Comparison of ENCODE assay signal across 14 cellular contexts in genomic region chr2:85547859-85548607, GRCh38. TPM values are rescaled to one million over a fixed set of nuclear protein-coding genes. Genes with fewer than 3 reads are reported as not detected.
DNase-seq lines count a peak whose midpoint lies in the region; ATAC-seq, FAIRE-seq and TF ChIP-seq lines count a peak whose summit lies in the region.
"Had no signal": no experiment of that assay in that cellular context is flagged by ENCODE, and none has a peak within 500 bp of the region (broad histone marks: within the 10 kb centered on the region; RNA-seq: fewer than 3 reads in every experiment).

No MANE protein-coding gene starts in this region.

- H3K27ac ChIP-seq in RWPE1 (peak overlapping the region; percentile 60), endothelial cell of umbilical vein (ENCODE audit: insufficient read depth, low read depth, low read length) (no peak overlapping the region)
- H3K27ac ChIP-seq: HL-60, tibial nerve had no signal

- H3K36me3 Mint-ChIP-seq in activated CD4-positive, alpha-beta T cell treated with anti-CD3 and anti-CD28 coated beads, Interleukin-2, amount 10 ng/mL, durations not matched to agents 7 days and 5 days (ENCODE audit: low read depth), result peaks cover 66% of the 10 kb centered on the region
- H3K36me3 Mint-ChIP-seq in stimulated activated effector memory CD8-positive, alpha-beta T cell treated with anti-CD3 and anti-CD28 coated beads, Interleukin-12 subunit alpha, Interleukin-12 subunit beta, amount 100 ng/mL, for 72 hours, result peaks cover 95% of the 10 kb centered on the region

- TF ChIP-seq CTCF in RWPE1 (conservative IDR thresholded peaks at IDR 0.05; ENCODE audit: low read depth) (no peak), endothelial cell of umbilical vein (IDR thresholded peaks at IDR 0.05; ENCODE audit: extremely low read depth in 1 of 2, insufficient read depth in 1 of 2, low read depth in 1 of 2, low read length in 2 of 2) (no peak)

- no peaks in the 10 kb centered on the region for H3K9me3 Mint-ChIP-seq in activated CD4-positive, alpha-beta T cell treated with anti-CD3 and anti-CD28 coated beads, Interleukin-2, amount 10 ng/mL, durations not matched to agents 7 days and 5 days
- H3K9me3 Mint-ChIP-seq in stimulated activated effector memory CD8-positive, alpha-beta T cell treated with anti-CD3 and anti-CD28 coated beads, Interleukin-12 subunit alpha, Interleukin-12 subunit beta, amount 100 ng/mL, for 72 hours, result no peaks in the 10 kb centered on the region

- no peak for ATAC-seq in stimulated activated effector memory CD8-positive, alpha-beta T cell treated with anti-CD3 and anti-CD28 coated beads, Interleukin-12 subunit alpha, Interleukin-12 subunit beta, amount 100 ng/mL, for 72 hours
- ATAC-seq in GM19452 (IDR thresholded peaks at IDR 0.05; ENCODE audit: unreplicated experiment), result no peak
- ATAC-seq: sciatic nerve had no signal

- peaks cover 3% of the 10 kb centered on the region for H3K79me2 ChIP-seq in endothelial cell of umbilical vein (ENCODE audit: control insufficient read depth, insufficient read depth, low read length)

- CTCF ChIA-PET in activated CD4-positive, alpha-beta T cell treated with anti-CD3 and anti-CD28 coated beads, Interleukin-2, amount 10 ng/mL, durations not matched to agents 7 days and 5 days (lab: Charles Lee), result interaction anchor here (0.8 to 6.7 kb wide), 7 partner anchors 7 to 157 kb away, joined by 3 to 65 read pairs (median 3); partner anchors contain the start of genes C2orf68, GGCX, MAT2A and SH2D6
- CTCF ChIA-PET in RWPE1 (lab: Yijun Ruan, JAX) (interaction anchor here (0.6 kb wide), 1 partner anchor 79 kb away, joined by 3 read pairs; no protein-coding TSS in a partner anchor), endothelial cell of umbilical vein (lab: Charles Lee) (interaction anchor here (1.0 to 6.8 kb wide), 9 partner anchors 9 to 481 kb away, joined by 3 to 236 read pairs (median 4); partner anchors contain the start of gene SH2D6)

- peaks cover 17% of the 10 kb centered on the region for H3K4me1 ChIP-seq in endothelial cell of umbilical vein (ENCODE audit: control insufficient read depth, extremely low read depth, insufficient read depth, low read length)

- no peak overlapping the region for H3K4me3 ChIP-seq in endothelial cell of umbilical vein (replicated peaks in 1 of 3; ENCODE audit: insufficient read depth in 1 of 3, low read depth in 1 of 3, low read length in 3 of 3)
- H3K4me3 ChIP-seq: tibial nerve had no signal

- FAIRE-seq in endothelial cell of umbilical vein (lab: Jason Lieb, UNC), result no peak
- FAIRE-seq: bronchial epithelial cell had no signal

- DNase-seq in activated CD4-positive, alpha-beta T cell treated with anti-CD3 and anti-CD28 coated beads, Interleukin-2, amount 10 ng/mL, durations not matched to agents 7 days and 5 days, result no peak
- no peak for DNase-seq in activated CD4-positive, alpha-beta T cell treated with anti-CD3 and anti-CD28 coated beads for 4 hours
- no peak for DNase-seq in RWPE1 (ENCODE audit: low spot score)
- DNase-seq in endothelial cell of umbilical vein (ENCODE audit: low read depth, low spot score), result no peak
- no peak for DNase-seq in stimulated activated effector memory CD8-positive, alpha-beta T cell treated with anti-CD3 and anti-CD28 coated beads, Interleukin-12 subunit alpha, Interleukin-12 subunit beta, amount 100 ng/mL, for 72 hours (ENCODE audit: low spot score in 2 of 2)
- DNase-seq in NCI-H1105 treated with DMSO at 0.1 percent for 48 hours (lab: John Stamatoyannopoulos, UW), result no peak
- no peak for DNase-seq in NCI-H345 (lab: John Stamatoyannopoulos, UW)
- DNase-seq: NCI-H1105, SW 1271 had no signal

- H3K4me1 Mint-ChIP-seq in activated CD4-positive, alpha-beta T cell treated with anti-CD3 and anti-CD28 coated beads, Interleukin-2, amount 10 ng/mL, durations not matched to agents 7 days and 5 days, result peaks cover 17% of the 10 kb centered on the region
- H3K4me1 Mint-ChIP-seq in stimulated activated effector memory CD8-positive, alpha-beta T cell treated with anti-CD3 and anti-CD28 coated beads, Interleukin-12 subunit alpha, Interleukin-12 subunit beta, amount 100 ng/mL, for 72 hours, result peaks cover 10% of the 10 kb centered on the region

- H3K4me3 Mint-ChIP-seq in activated CD4-positive, alpha-beta T cell treated with anti-CD3 and anti-CD28 coated beads, Interleukin-2, amount 10 ng/mL, durations not matched to agents 7 days and 5 days, result no peak overlapping the region
- H3K4me3 Mint-ChIP-seq in stimulated activated effector memory CD8-positive, alpha-beta T cell treated with anti-CD3 and anti-CD28 coated beads, Interleukin-12 subunit alpha, Interleukin-12 subunit beta, amount 100 ng/mL, for 72 hours, result no peak overlapping the region

- no peaks in the 10 kb centered on the region for H3K27me3 ChIP-seq in endothelial cell of umbilical vein (ENCODE audit: control insufficient read depth in 2 of 2, insufficient read depth in 2 of 2, low read length in 2 of 2)
- H3K27me3 ChIP-seq: tibial nerve had no signal

- no peak for TF ChIP-seq POLR2A in endothelial cell of umbilical vein (IDR thresholded peaks at IDR 0.05; ENCODE audit: low read depth, low read length)

- peak overlapping the region; percentile 65 for H3K27ac Mint-ChIP-seq in activated CD4-positive, alpha-beta T cell treated with anti-CD3 and anti-CD28 coated beads, Interleukin-2, amount 10 ng/mL, durations not matched to agents 7 days and 5 days
- peak overlapping the region; percentile 77 for H3K27ac Mint-ChIP-seq in stimulated activated effector memory CD8-positive, alpha-beta T cell treated with anti-CD3 and anti-CD28 coated beads, Interleukin-12 subunit alpha, Interleukin-12 subunit beta, amount 100 ng/mL, for 72 hours

- H3K4me2 ChIP-seq in endothelial cell of umbilical vein (ENCODE audit: insufficient read depth, low read length), result no peak overlapping the region

- H4K20me1 ChIP-seq in endothelial cell of umbilical vein (replicated peaks; ENCODE audit: control insufficient read depth, extremely low read depth, insufficient read depth, low read length), result no peaks in the 10 kb centered on the region

- H2AFZ ChIP-seq in endothelial cell of umbilical vein (ENCODE audit: low read depth, low read length), result no peak overlapping the region

- POLR2A ChIA-PET in activated CD4-positive, alpha-beta T cell treated with anti-CD3 and anti-CD28 coated beads, Interleukin-2, amount 10 ng/mL, durations not matched to agents 7 days and 5 days (lab: Charles Lee), result interaction anchor here (0.6 to 0.7 kb wide), 2 partner anchors 64 to 140 kb away, joined by 3 to 5 read pairs; no protein-coding TSS in a partner anchor
- POLR2A ChIA-PET in RWPE1 (lab: Yijun Ruan, JAX; ENCODE audit: low non-redundant PET), result no interaction called here
- POLR2A ChIA-PET in endothelial cell of umbilical vein (lab: Charles Lee), result interaction anchor here (1.3 to 6.3 kb wide), 4 partner anchors 8 to 194 kb away, joined by 3 to 73 read pairs (median 3); partner anchors contain the start of genes ELMOD3, MAT2A and RETSAT

- BruUV-seq in endothelial cell of umbilical vein (replicated peaks; lab: Mats Ljungman, UMichigan), result no TSS peak

- H3K9me1 ChIP-seq in endothelial cell of umbilical vein (replicated peaks; ENCODE audit: control insufficient read depth, extremely low read depth, insufficient read depth, low read length), result no peaks in the 10 kb centered on the region

- H3K9ac ChIP-seq in endothelial cell of umbilical vein (replicated peaks; ENCODE audit: extremely low read depth, insufficient read depth, low read length), result no peak overlapping the region

- H3K9me3 ChIP-seq in endothelial cell of umbilical vein (replicated peaks; ENCODE audit: control insufficient read depth, insufficient read depth, low read length), result no peaks in the 10 kb centered on the region
- H3K9me3 ChIP-seq: tibial nerve had no signal

- H3K36me3 ChIP-seq in endothelial cell of umbilical vein (ENCODE audit: control insufficient read depth in 2 of 2, extremely low read depth in 1 of 2, insufficient read depth in 2 of 2, low read length in 2 of 2), result peaks cover 13 to 39% of the 10 kb centered on the region in 2 experiments

- intact Hi-C loops in endothelial cell of umbilical vein (cut with micrococcal nuclease), result no loop called here

- no peaks in the 10 kb centered on the region for H3K27me3 Mint-ChIP-seq in activated CD4-positive, alpha-beta T cell treated with anti-CD3 and anti-CD28 coated beads, Interleukin-2, amount 10 ng/mL, durations not matched to agents 7 days and 5 days

- dilution Hi-C loops in endothelial cell of umbilical vein (cut with MboI; ENCODE audit: extremely low pct_ligation_motif_present, low sequenced_read_pairs), result no loop called here

RNA-seq across cellular contexts. Expression of gene MAT2A, which starts 9.1 kb away (rescaled TPM):
- total RNA-seq in activated CD4-positive, alpha-beta T cell treated with anti-CD3 and anti-CD28 coated beads, Interleukin-2, amount 10 ng/mL, durations not matched to agents 7 days and 5 days, result 100 to 1,000 TPM; 263 to 269 TPM
- total RNA-seq in endothelial cell of umbilical vein, result 236 and 257 TPM in 2 replicates
- 151 and 172 TPM in 2 replicates for polyA plus RNA-seq in endothelial cell of umbilical vein
- polyA plus RNA-seq in endothelial cell of umbilical vein (2011; cell fraction: cytosol; rRNA removed), result 116 and 136 TPM in 2 replicates
- 623 and 766 TPM in 2 replicates for polyA plus RNA-seq in endothelial cell of umbilical vein (2011; cell fraction: nucleus; rRNA removed)
- polyA plus RNA-seq in endothelial cell of umbilical vein (2012), result 223 and 272 TPM in 2 replicates
- polyA minus RNA-seq in endothelial cell of umbilical vein, result 335 and 379 TPM in 2 replicates
- 333 TPM for polyA minus RNA-seq in endothelial cell of umbilical vein (2011; cell fraction: cytosol; rRNA and poly(A)+ RNA removed)
- 297 and 352 TPM in 2 replicates for polyA minus RNA-seq in endothelial cell of umbilical vein (2011; cell fraction: nucleus; rRNA and poly(A)+ RNA removed)

RNA-seq across cellular contexts. Expression of gene GGCX, which starts 13.3 kb away (rescaled TPM):
- 10 to 100 TPM; 20.8 to 22.8 TPM for total RNA-seq in activated CD4-positive, alpha-beta T cell treated with anti-CD3 and anti-CD28 coated beads, Interleukin-2, amount 10 ng/mL, durations not matched to agents 7 days and 5 days
- total RNA-seq in endothelial cell of umbilical vein, result 44.5 and 48.0 TPM in 2 replicates
- 58.9 and 62.7 TPM in 2 replicates for polyA plus RNA-seq in endothelial cell of umbilical vein
- 44.7 and 47.0 TPM in 2 replicates for polyA plus RNA-seq in endothelial cell of umbilical vein (2011; cell fraction: cytosol; rRNA removed)
- polyA plus RNA-seq in endothelial cell of umbilical vein (2011; cell fraction: nucleus; rRNA removed), result 48.2 and 60.0 TPM in 2 replicates
- polyA plus RNA-seq in endothelial cell of umbilical vein (2012), result 44.4 and 45.2 TPM in 2 replicates
- polyA minus RNA-seq in endothelial cell of umbilical vein, result 112 and 122 TPM in 2 replicates
- 15.7 TPM for polyA minus RNA-seq in endothelial cell of umbilical vein (2011; cell fraction: cytosol; rRNA and poly(A)+ RNA removed)
- 33.9 and 40.7 TPM in 2 replicates for polyA minus RNA-seq in endothelial cell of umbilical vein (2011; cell fraction: nucleus; rRNA and poly(A)+ RNA removed)

RNA-seq across cellular contexts. Expression of gene VAMP8, which starts 29.4 kb away (rescaled TPM):
- 100 to 1,000 TPM; 131 to 149 TPM for total RNA-seq in activated CD4-positive, alpha-beta T cell treated with anti-CD3 and anti-CD28 coated beads, Interleukin-2, amount 10 ng/mL, durations not matched to agents 7 days and 5 days
- total RNA-seq in endothelial cell of umbilical vein, result 35.8 and 39.0 TPM in 2 replicates
- polyA plus RNA-seq in endothelial cell of umbilical vein, result 68.7 and 73.1 TPM in 2 replicates
- polyA plus RNA-seq in endothelial cell of umbilical vein (2011; cell fraction: cytosol; rRNA removed), result 66.7 and 80.9 TPM in 2 replicates
- polyA plus RNA-seq in endothelial cell of umbilical vein (2011; cell fraction: nucleus; rRNA removed), result 26.9 and 29.2 TPM in 2 replicates
- polyA plus RNA-seq in endothelial cell of umbilical vein (2012), result 94.8 and 116 TPM in 2 replicates
- polyA minus RNA-seq in endothelial cell of umbilical vein, result 17.4 and 21.2 TPM in 2 replicates
- 23.2 TPM for polyA minus RNA-seq in endothelial cell of umbilical vein (2011; cell fraction: cytosol; rRNA and poly(A)+ RNA removed)
- polyA minus RNA-seq in endothelial cell of umbilical vein (2011; cell fraction: nucleus; rRNA and poly(A)+ RNA removed), result 3.8 and 4.4 TPM in 2 replicates

RNA-seq across cellular contexts. Expression of gene VAMP5, which starts 36.2 kb away (rescaled TPM):
- total RNA-seq in activated CD4-positive, alpha-beta T cell treated with anti-CD3 and anti-CD28 coated beads, Interleukin-2, amount 10 ng/mL, durations not matched to agents 7 days and 5 days, result 10 to 100 TPM; 61.5 to 67.4 TPM
- 164 and 186 TPM in 2 replicates for total RNA-seq in endothelial cell of umbilical vein
- polyA plus RNA-seq in endothelial cell of umbilical vein, result 624 and 648 TPM in 2 replicates
- 398 and 453 TPM in 2 replicates for polyA plus RNA-seq in endothelial cell of umbilical vein (2011; cell fraction: cytosol; rRNA removed)
- 96.0 and 112 TPM in 2 replicates for polyA plus RNA-seq in endothelial cell of umbilical vein (2011; cell fraction: nucleus; rRNA removed)
- 305 and 367 TPM in 2 replicates for polyA plus RNA-seq in endothelial cell of umbilical vein (2012)
- 96.5 and 104 TPM in 2 replicates for polyA minus RNA-seq in endothelial cell of umbilical vein
- polyA minus RNA-seq in endothelial cell of umbilical vein (2011; cell fraction: cytosol; rRNA and poly(A)+ RNA removed), result not detected
- polyA minus RNA-seq in endothelial cell of umbilical vein (2011; cell fraction: nucleus; rRNA and poly(A)+ RNA removed), result 9.9 and 13.3 TPM in 2 replicates

RNA-seq across cellular contexts. Expression of gene RNF181, which starts 47.5 kb away (rescaled TPM):
- 100 to 1,000 TPM in 1 of 2 experiments, 10 to 100 TPM in 1; 89.7 to 106 TPM for total RNA-seq in activated CD4-positive, alpha-beta T cell treated with anti-CD3 and anti-CD28 coated beads, Interleukin-2, amount 10 ng/mL, durations not matched to agents 7 days and 5 days
- 133 and 142 TPM in 2 replicates for total RNA-seq in endothelial cell of umbilical vein
- 629 and 643 TPM in 2 replicates for polyA plus RNA-seq in endothelial cell of umbilical vein
- polyA plus RNA-seq in endothelial cell of umbilical vein (2011; cell fraction: cytosol; rRNA removed), result 503 and 603 TPM in 2 replicates
- 227 and 271 TPM in 2 replicates for polyA plus RNA-seq in endothelial cell of umbilical vein (2011; cell fraction: nucleus; rRNA removed)
- polyA plus RNA-seq in endothelial cell of umbilical vein (2012), result 260 and 265 TPM in 2 replicates
- 205 and 256 TPM in 2 replicates for polyA minus RNA-seq in endothelial cell of umbilical vein
- 27.7 TPM for polyA minus RNA-seq in endothelial cell of umbilical vein (2011; cell fraction: cytosol; rRNA and poly(A)+ RNA removed)
- 51.5 and 60.1 TPM in 2 replicates for polyA minus RNA-seq in endothelial cell of umbilical vein (2011; cell fraction: nucleus; rRNA and poly(A)+ RNA removed)
